ENCODE assay signal across 9 cellular contexts in the genomic region with DNA sequence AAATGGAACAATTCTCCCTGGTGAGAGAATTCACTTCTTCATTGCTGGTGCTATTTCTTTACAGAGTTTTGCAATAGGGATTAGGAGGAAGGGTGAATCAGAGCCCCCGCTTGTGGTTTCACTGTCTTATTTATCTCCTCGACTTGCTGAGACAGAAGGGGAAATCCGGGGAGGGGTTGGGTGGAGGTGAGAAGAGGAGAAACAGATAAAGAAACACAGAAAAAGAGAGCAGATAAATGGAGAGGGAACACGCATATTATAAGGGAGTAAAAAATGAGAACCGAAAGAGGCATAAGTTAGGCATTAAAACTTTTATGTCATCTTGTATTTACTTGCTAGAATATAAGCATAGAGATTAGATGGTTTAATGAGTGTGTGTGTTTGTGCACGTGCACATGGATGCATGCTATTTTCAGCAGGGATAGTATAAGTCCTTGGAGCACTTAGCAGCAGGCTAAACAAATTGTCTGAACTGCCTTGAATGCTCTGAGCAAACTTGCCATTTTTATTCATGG.
DNase-seq lines count a peak whose midpoint lies in the region; ATAC-seq and TF ChIP-seq lines count a peak whose summit lies in the region.
"Had no signal": no experiment of that assay in that cellular context is flagged by ENCODE, and none has a peak within 500 bp of the region (broad histone marks: within the 10 kb centered on the region; RNA-seq: fewer than 3 reads in every experiment).

No MANE protein-coding gene starts in this region.

- H3K4me3 ChIP-seq in MM.1S (ENCODE audit: low read length) = 0 out of 2 replicates have a peak overlapping the region, but pooled peaks have one; percentile 4

- peak overlapping the region; percentile 79 for H3K27ac ChIP-seq in MM.1S (ENCODE audit: low read length)

- no peaks in the 10 kb centered on the region for H3K36me3 ChIP-seq in MM.1S (replicated peaks; ENCODE audit: insufficient read depth, low read length)

- no peaks in the 10 kb centered on the region for H3K9me2 ChIP-seq in MM.1S (replicated peaks; ENCODE audit: insufficient read depth, low read length)

- no peak for TF ChIP-seq CTCF in MM.1S (IDR thresholded peaks at IDR 0.05; ENCODE audit: low read length)

- peak overlapping the region; percentile 26 for H2AFZ ChIP-seq in MM.1S (ENCODE audit: low read length)

- H3K36me3 Mint-ChIP-seq in stimulated activated naive CD8-positive, alpha-beta T cell treated with anti-CD3 and anti-CD28 coated beads, Interleukin-15, Interleukin-2, amounts not matched to agents 100 ng/mL and 50 ng/mL, for 24 hours (ENCODE audit: low read depth) = no peaks in the 10 kb centered on the region

- H3K27ac Mint-ChIP-seq in stimulated activated naive CD8-positive, alpha-beta T cell treated with anti-CD3 and anti-CD28 coated beads, Interleukin-15, Interleukin-2, amounts not matched to agents 100 ng/mL and 50 ng/mL, for 24 hours = peak overlapping the region; percentile 50

- H3K4me2 ChIP-seq in MM.1S (ENCODE audit: low read depth, low read length) = peak overlapping the region; percentile 52

- no peaks in the 10 kb centered on the region for H4K20me1 ChIP-seq in MM.1S (ENCODE audit: insufficient read depth, low read length)

- H3K9me3 ChIP-seq in MM.1S (replicated peaks; ENCODE audit: insufficient read depth, low read length) = no peaks in the 10 kb centered on the region

- no peaks in the 10 kb centered on the region for H3K27me3 Mint-ChIP-seq in stimulated activated naive CD8-positive, alpha-beta T cell treated with anti-CD3 and anti-CD28 coated beads, Interleukin-15, Interleukin-2, amounts not matched to agents 100 ng/mL and 50 ng/mL, for 24 hours

- no peaks in the 10 kb centered on the region for H3K27me3 ChIP-seq in MM.1S (replicated peaks; ENCODE audit: insufficient read depth, low read length)

- no peaks in the 10 kb centered on the region for H3K9me3 Mint-ChIP-seq in stimulated activated naive CD8-positive, alpha-beta T cell treated with anti-CD3 and anti-CD28 coated beads, Interleukin-15, Interleukin-2, amounts not matched to agents 100 ng/mL and 50 ng/mL, for 24 hours

- peak; percentile 56 for ATAC-seq in GM19452 (IDR thresholded peaks at IDR 0.05; ENCODE audit: unreplicated experiment)
- no peak for ATAC-seq in HG03025 (IDR thresholded peaks at IDR 0.05; ENCODE audit: low FRiP score, unreplicated experiment)
- no peak for ATAC-seq in HG03135 (IDR thresholded peaks at IDR 0.05; ENCODE audit: unreplicated experiment)
- ATAC-seq: Panc1 had no signal

- no peaks in the 10 kb centered on the region for H3K79me2 ChIP-seq in MM.1S (ENCODE audit: low read length)

- DNase-seq in MM.1S (peak; percentile 82), kidney glomerular epithelial cell (lab: John Stamatoyannopoulos, UW) (peak; percentile 46), NCI-H128 (lab: John Stamatoyannopoulos, UW; ENCODE audit: unreplicated experiment) (no peak)
- peak; percentile 76 for DNase-seq in activated CD8-positive, alpha-beta memory T cell treated with anti-CD3 and anti-CD28 coated beads for 24 hours

- peak overlapping the region; percentile 37 for H3K4me3 Mint-ChIP-seq in stimulated activated naive CD8-positive, alpha-beta T cell treated with anti-CD3 and anti-CD28 coated beads, Interleukin-15, Interleukin-2, amounts not matched to agents 100 ng/mL and 50 ng/mL, for 24 hours

- peaks cover 37% of the 10 kb centered on the region for H3K4me1 Mint-ChIP-seq in stimulated activated naive CD8-positive, alpha-beta T cell treated with anti-CD3 and anti-CD28 coated beads, Interleukin-15, Interleukin-2, amounts not matched to agents 100 ng/mL and 50 ng/mL, for 24 hours (ENCODE audit: low read depth)

- H3K9ac ChIP-seq in MM.1S (ENCODE audit: low read length) = peak overlapping the region; percentile 35; the same call in 1 of the 2 replicates

- H3K4me1 ChIP-seq in MM.1S (ENCODE audit: low read length) = peaks cover 31% of the 10 kb centered on the region

- H3F3A ChIP-seq in MM.1S (ENCODE audit: insufficient read depth, low read length) = peaks cover 16% of the 10 kb centered on the region
